17 cellular contexts compared by ENCODE assay signal in genomic region chr12:46898152-46898931, GRCh38.
DNase-seq lines count a peak whose midpoint lies in the region; ATAC-seq, FAIRE-seq and TF ChIP-seq lines count a peak whose summit lies in the region.
"Had no signal": no experiment of that assay in that cellular context is flagged by ENCODE, and none has a peak within 500 bp of the region (broad histone marks: within the 10 kb centered on the region; RNA-seq: fewer than 3 reads in every experiment).

No MANE protein-coding gene starts in this region.

- TF ChIP-seq EP300 in SK-N-SH (IDR thresholded peaks at IDR 0.05; ENCODE audit: borderline replicate concordance in 1 of 2, low read depth in 1 of 2, low read length in 1 of 2), result peak; percentile 9 to 71; a peak in 2 of 4 replicates

- POLR2A ChIA-PET in SK-N-SH (lab: Yijun Ruan, JAX), result no interaction called here

- H3K4me3 Mint-ChIP-seq in stimulated activated naive CD8-positive, alpha-beta T cell treated with anti-CD3 and anti-CD28 coated beads, Interleukin-15, amount 100 ng/mL, for 72 hours, result no peak overlapping the region
- H3K4me3 Mint-ChIP-seq: CD8-positive, alpha-beta T cell; GM23338; H9 had no signal

- intact Hi-C loops in psoas muscle (cut with DNase I), result loop anchor here in 1 of 2 donors (2.0 kb wide), 1 partner anchor 16 kb away; no protein-coding TSS in a partner anchor

- H3K27me3 ChIP-seq in SK-N-SH (ENCODE audit: insufficient read depth) (no peaks in the 10 kb centered on the region), psoas muscle (ENCODE audit: insufficient read depth in 3 of 3, low read length in 2 of 3) (no peaks in the 10 kb centered on the region)

- no peak for ATAC-seq in stimulated activated naive CD8-positive, alpha-beta T cell treated with anti-CD3 and anti-CD28 coated beads, Interleukin-15, amount 100 ng/mL, for 72 hours
- no peak for ATAC-seq in stimulated activated naive CD8-positive, alpha-beta T cell treated with anti-CD3 and anti-CD28 coated beads, Interleukin-15, Interleukin-2, amounts not matched to agents 100 U/mL and 50 U/mL, for 24 hours
- no peak for ATAC-seq in psoas muscle
- ATAC-seq: CD8-positive, alpha-beta T cell; GM12878; GM23338; HCT116 had no signal

- H3K27me3 Mint-ChIP-seq in stimulated activated naive CD8-positive, alpha-beta T cell treated with anti-CD3 and anti-CD28 coated beads, Interleukin-15, amount 100 ng/mL, for 72 hours, result no peaks in the 10 kb centered on the region

- H3K4me3 ChIP-seq in SK-N-SH (ENCODE audit: low read depth in 2 of 2, low read length in 1 of 2) (no peak overlapping the region), psoas muscle (no peak overlapping the region)
- H3K4me3 ChIP-seq: GM12878, GM23338 had no signal

- no peak overlapping the region for H3K4me2 ChIP-seq in SK-N-SH
- H3K4me2 ChIP-seq: GM23338 had no signal

- H3K9me2 ChIP-seq in SK-N-SH, result no peaks in the 10 kb centered on the region

- CTCF ChIA-PET in SK-N-SH (lab: Yijun Ruan, JAX), result no interaction called here

- H3K9ac ChIP-seq in SK-N-SH, result no peak overlapping the region

- H3K9me3 ChIP-seq in SK-N-SH (0 out of 2 replicates have a peak, but pooled peaks cover 7% of the 10 kb centered on the region), psoas muscle (no peaks in the 10 kb centered on the region)

- no peak for FAIRE-seq in GM19239 (lab: Jason Lieb, UNC)
- FAIRE-seq: GM12878 had no signal

- peaks cover 37% of the 10 kb centered on the region for H3K4me1 Mint-ChIP-seq in stimulated activated naive CD8-positive, alpha-beta T cell treated with anti-CD3 and anti-CD28 coated beads, Interleukin-15, amount 100 ng/mL, for 72 hours
- H3K4me1 Mint-ChIP-seq: GM23338, H9 had no signal

- H3K36me3 ChIP-seq in SK-N-SH (replicated peaks in 1 of 2; ENCODE audit: control insufficient read depth in 1 of 2, insufficient read depth in 2 of 2, low read length in 1 of 2), result no peaks in the 10 kb centered on the region
- no peaks in the 10 kb centered on the region for H3K36me3 ChIP-seq in psoas muscle (ENCODE audit: insufficient read depth in 1 of 2, low read depth in 1 of 2)

- H3K4me1 ChIP-seq in SK-N-SH (ENCODE audit: control insufficient read depth in 1 of 2, insufficient read depth in 2 of 2, low read depth in 1 of 2, low read length in 1 of 2), result no peaks in the 10 kb centered on the region; a peak in 1 of 4 replicates
- no peaks in the 10 kb centered on the region for H3K4me1 ChIP-seq in psoas muscle
- H3K4me1 ChIP-seq: Caco-2 had no signal

- TF ChIP-seq CTCF in SK-N-SH (IDR thresholded peaks at IDR 0.05) (no peak), psoas muscle (IDR thresholded peaks at IDR 0.05) (no peak)

- no peak overlapping the region for H2AFZ ChIP-seq in SK-N-SH (ENCODE audit: low read depth)
- H2AFZ ChIP-seq: GM23338 had no signal

- H3K9me3 Mint-ChIP-seq in stimulated activated naive CD8-positive, alpha-beta T cell treated with anti-CD3 and anti-CD28 coated beads, Interleukin-15, amount 100 ng/mL, for 72 hours, result peaks cover 12 to 13% of the 10 kb centered on the region in 2 donors
- H3K9me3 Mint-ChIP-seq: CD8-positive, alpha-beta T cell; GM23338; H9 had no signal

- peaks cover 11% of the 10 kb centered on the region for H3F3A ChIP-seq in SK-N-SH (replicated peaks; ENCODE audit: insufficient read depth)

- 49% methylated on average over 2 of the region's 2 CpGs for WGBS in SK-N-SH (ENCODE audit: low lambda C conversion rate)
- WGBS in psoas muscle, 3 donors, result 67 to 85% (median 85%) methylated on average over 2 of the region's 2 CpGs

- H4K20me1 ChIP-seq in SK-N-SH (ENCODE audit: insufficient read depth), result no peaks in the 10 kb centered on the region

- H3K27ac ChIP-seq in SK-N-SH (ENCODE audit: low read depth in 2 of 2, low read length in 1 of 2) (peak overlapping the region in 1 of 2 experiments; percentile 83; a peak in 2 of 4 replicates), psoas muscle (peak overlapping the region; percentile 42)

- DNase-seq in stimulated activated naive CD8-positive, alpha-beta T cell treated with anti-CD3 and anti-CD28 coated beads, Interleukin-15, amount 100 ng/mL, for 72 hours, result no peak
- no peak for DNase-seq in stimulated activated naive CD8-positive, alpha-beta T cell treated with anti-CD3 and anti-CD28 coated beads, Interleukin-15, Interleukin-2, amounts not matched to agents 100 U/mL and 50 U/mL, for 24 hours
- no peak for DNase-seq in SK-N-SH
- DNase-seq in psoas muscle, result no peak
- no peak for DNase-seq in GM19239 (ENCODE audit: insufficient read length, low spot score)
- DNase-seq in SHP77 treated with DMSO at 0.1 percent for 48 hours (lab: John Stamatoyannopoulos, UW), result no peak
- DNase-seq: 8988T; C1 segment of cervical spinal cord; Caco-2; CD8-positive, alpha-beta T cell; DMS153; EL; GDM1; H9 had no signal

- H3K79me2 ChIP-seq in SK-N-SH (ENCODE audit: insufficient read depth), result no peaks in the 10 kb centered on the region

- peak overlapping the region; percentile 22 to 35 for H3K27ac Mint-ChIP-seq in stimulated activated naive CD8-positive, alpha-beta T cell treated with anti-CD3 and anti-CD28 coated beads, Interleukin-15, amount 100 ng/mL, for 72 hours
- H3K27ac Mint-ChIP-seq: CD8-positive, alpha-beta T cell; GM23338; H9 had no signal

- no peak for TF ChIP-seq RAD21 in SK-N-SH (IDR thresholded peaks at IDR 0.05; ENCODE audit: low read length)

TF ChIP-seq in SK-N-SH, 30 proteins besides CTCF, POLR2A, EP300 and RAD21 (continues in another document):
- TF ChIP-seq SIN3A (IDR thresholded peaks at IDR 0.05; ENCODE audit: borderline replicate concordance, low read depth, low read length) (no peak), TAF1 (IDR thresholded peaks at IDR 0.05; ENCODE audit: borderline replicate concordance, low read depth, low read length) (no peak), USF2 (IDR thresholded peaks at IDR 0.05; ENCODE audit: borderline replicate concordance, low read depth, low read length) (no peak), ELF1 (IDR thresholded peaks at IDR 0.05) (no peak), FOSL2 (IDR thresholded peaks at IDR 0.05; ENCODE audit: borderline replicate concordance, low read depth) (no peak), PBX3 (IDR thresholded peaks at IDR 0.05) (peak; percentile 76), NFIC (IDR thresholded peaks at IDR 0.05; ENCODE audit: borderline replicate concordance) (peak; percentile 15; the same call in 1 of the 2 replicates), TCF12 (IDR thresholded peaks at IDR 0.05) (peak; percentile 77), NRF1 (IDR thresholded peaks at IDR 0.05; ENCODE audit: low read depth, low read length) (no peak), MEF2A (IDR thresholded peaks at IDR 0.05; ENCODE audit: borderline replicate concordance, low read depth) (0 out of 2 replicates have a peak, but pooled peaks have one; percentile 26), RXRA (IDR thresholded peaks at IDR 0.05; ENCODE audit: borderline replicate concordance, low read depth) (no peak), USF1 (IDR thresholded peaks at IDR 0.05; ENCODE audit: borderline replicate concordance, low read depth) (no peak), SMC3 (IDR thresholded peaks at IDR 0.05; ENCODE audit: low read depth, low read length) (no peak), ZBTB33 (IDR thresholded peaks at IDR 0.05; ENCODE audit: borderline replicate concordance, low read depth) (no peak), EZH2phosphoT487 (IDR thresholded peaks at IDR 0.05; ENCODE audit: borderline replicate concordance, low read depth) (no peak), YY1 (IDR thresholded peaks at IDR 0.05; ENCODE audit: low read depth) (no peak), RCOR1 (IDR thresholded peaks at IDR 0.05; ENCODE audit: low read length) (no peak), MAX (IDR thresholded peaks at IDR 0.05; ENCODE audit: low read depth) (no peak)
